18 cellular contexts compared by ENCODE assay signal in genomic region chr6:2171728-2172127, GRCh38.
"Had no signal": no experiment of that assay in that cellular context is flagged by ENCODE, and none has a peak within 500 bp of the region (broad histone marks: within the 10 kb centered on the region; RNA-seq: fewer than 3 reads in every experiment).

No MANE protein-coding gene starts in this region.

- H3K9me3 ChIP-seq: adrenal gland, left lung, pancreas, sigmoid colon, spleen, upper lobe of right lung had no signal

- H3K36me3 ChIP-seq: adrenal gland, left lung, neural progenitor cell, pancreas, sigmoid colon, spleen, upper lobe of right lung had no signal

- H3K27me3 ChIP-seq: adrenal gland, left lung, neural progenitor cell, pancreas, sigmoid colon, spleen, upper lobe of right lung had no signal

- ATAC-seq: activated T-helper 17 cell treated with anti-CD3 and anti-CD28 coated beads, Interleukin-2, amount 50 U/mL, for 72 hours; left lung; pancreas; stimulated activated naive CD8-positive, alpha-beta T cell treated with anti-CD3 and anti-CD28 coated beads, Interleukin-15, amount 100 ng/mL, for 72 hours; T-helper 17 cell; upper lobe of right lung had no signal

- H3K27ac ChIP-seq: adrenal gland, left lung, neural progenitor cell, pancreas, sigmoid colon, spleen, upper lobe of right lung had no signal

- H3K4me1 ChIP-seq: adrenal gland, neural progenitor cell, upper lobe of right lung had no signal

- H3K4me3 ChIP-seq: adrenal gland, left lung, neural progenitor cell, pancreas, sigmoid colon, spleen, upper lobe of right lung had no signal

- FAIRE-seq: colon, keratinocyte, pancreas had no signal

- DNase-seq: activated CD4-positive, alpha-beta T cell treated with anti-CD3 and anti-CD28 coated beads, Interleukin-2, amount 10 ng/mL, durations not matched to agents 7 days and 5 days; activated CD8-positive, alpha-beta memory T cell treated with anti-CD3 and anti-CD28 coated beads for 24 hours; activated naive CD4-positive, alpha-beta T cell treated with Interleukin-2 at 50 U/mL for 16 hours; adrenal gland; hippocampal formation; left lung; mammary epithelial cell; naive B cell; pancreas; sigmoid colon; spleen; stimulated activated naive CD8-positive, alpha-beta T cell treated with anti-CD3 and anti-CD28 coated beads, Interleukin-15, amount 100 ng/mL, for 72 hours; T-helper 17 cell; upper lobe of right lung had no signal

- H3K9ac ChIP-seq: neural progenitor cell had no signal
